In genomic region chr11:129828301-129828836, GRCh38 we compare ENCODE assay signal across 12 cellular contexts. TPM values are rescaled to one million over a fixed set of nuclear protein-coding genes. Genes with fewer than 3 reads are reported as not detected.
A peak's percentile ranks its signal among the peaks of the same experiment; 100 is the strongest.
DNase-seq lines count a peak whose midpoint lies in the region; ATAC-seq and TF ChIP-seq lines count a peak whose summit lies in the region.
"Had no signal": no experiment of that assay in that cellular context is flagged by ENCODE, and none has a peak within 500 bp of the region (broad histone marks: within the 10 kb centered on the region; RNA-seq: fewer than 3 reads in every experiment).

No MANE protein-coding gene starts in this region.

- peaks cover 0 to 4% of the 10 kb centered on the region in 2 donors for H3K36me3 Mint-ChIP-seq in CD14-positive monocyte
- H3K36me3 Mint-ChIP-seq in activated T-helper 17 cell treated with anti-CD3 and anti-CD28 coated beads, Interleukin-2, amount 50 U/mL, for 72 hours (ENCODE audit: low read depth) = no peaks in the 10 kb centered on the region

- H3K4me1 Mint-ChIP-seq in CD14-positive monocyte = peaks cover 15% of the 10 kb centered on the region
- no peaks in the 10 kb centered on the region for H3K4me1 Mint-ChIP-seq in activated T-helper 17 cell treated with anti-CD3 and anti-CD28 coated beads, Interleukin-2, amount 50 U/mL, for 72 hours

- no peak overlapping the region for H3K4me3 ChIP-seq in right lobe of liver
- H3K4me3 ChIP-seq: tibial nerve had no signal

- intact Hi-C loops in CD14-positive monocyte (cut with micrococcal nuclease) = no loop called here
- intact Hi-C loops in right lobe of liver (cut with DNase I) = no loop called here

- no peaks in the 10 kb centered on the region for H3K27me3 ChIP-seq in right lobe of liver
- H3K27me3 ChIP-seq: tibial nerve had no signal

- WGBS in right lobe of liver (ENCODE audit: insufficient coverage, low coverage, low lambda C conversion rate, missing lambda C conversion rate) = 10% methylated on average over 9 of the region's 9 CpGs

- H3K4me3 Mint-ChIP-seq in CD14-positive monocyte = peak overlapping the region; percentile 14 to 77
- peak overlapping the region; percentile 4 for H3K4me3 Mint-ChIP-seq in activated T-helper 17 cell treated with anti-CD3 and anti-CD28 coated beads, Interleukin-2, amount 50 U/mL, for 72 hours
- H3K4me3 Mint-ChIP-seq: activated naive CD4-positive, alpha-beta T cell treated with anti-CD3 and anti-CD28 coated beads for 36 hours had no signal

- peak; percentile 31 for TF ChIP-seq POLR2A in right lobe of liver (IDR thresholded peaks at IDR 0.05)

- peak overlapping the region; percentile 12 to 90 (median 83) for H3K27ac Mint-ChIP-seq in CD14-positive monocyte
- H3K27ac Mint-ChIP-seq in activated T-helper 17 cell treated with anti-CD3 and anti-CD28 coated beads, Interleukin-2, amount 50 U/mL, for 72 hours = no peak overlapping the region
- H3K27ac Mint-ChIP-seq: activated naive CD4-positive, alpha-beta T cell treated with anti-CD3 and anti-CD28 coated beads for 36 hours had no signal

- no peak for ATAC-seq in activated T-helper 17 cell treated with anti-CD3 and anti-CD28 coated beads, Interleukin-2, amount 50 U/mL, for 72 hours (replicated peaks)
- ATAC-seq in right lobe of liver (peak; percentile 87 to 91 (median 89)), HG03432 (IDR thresholded peaks at IDR 0.05; ENCODE audit: unreplicated experiment) (no peak), GM19455 (IDR thresholded peaks at IDR 0.05; ENCODE audit: unreplicated experiment) (no peak)

- TF ChIP-seq CTCF in CD14-positive monocyte (IDR thresholded peaks at IDR 0.05) (no peak), right lobe of liver (IDR thresholded peaks at IDR 0.05) (no peak)

- peaks cover 0 to 9% (median 2%) of the 10 kb centered on the region in 4 donors for H3K4me1 ChIP-seq in right lobe of liver
- H3K4me1 ChIP-seq: tibial nerve had no signal

- peaks cover 0 to 2% (median 0%) of the 10 kb centered on the region in 7 donors for H3K9me3 Mint-ChIP-seq in CD14-positive monocyte
- H3K9me3 Mint-ChIP-seq in activated T-helper 17 cell treated with anti-CD3 and anti-CD28 coated beads, Interleukin-2, amount 50 U/mL, for 72 hours = no peaks in the 10 kb centered on the region

- H3K27me3 Mint-ChIP-seq in CD14-positive monocyte (ENCODE audit: low read depth in 3 of 3) = peaks cover 0 to 7% (median 0%) of the 10 kb centered on the region in 3 donors
- H3K27me3 Mint-ChIP-seq in activated T-helper 17 cell treated with anti-CD3 and anti-CD28 coated beads, Interleukin-2, amount 50 U/mL, for 72 hours = no peaks in the 10 kb centered on the region

- no peaks in the 10 kb centered on the region for H3K36me3 ChIP-seq in right lobe of liver
- H3K36me3 ChIP-seq: tibial nerve had no signal

- DNase-seq in CD14-positive monocyte (ENCODE audit: low spot score) (no peak), NCI-H1417 treated with DMSO at 0.1 percent for 48 hours (lab: John Stamatoyannopoulos, UW) (peak; percentile 32), right lobe of liver (peak in 1 of 3 donors; percentile 40), Kasumi-1 (lab: John Stamatoyannopoulos, UW) (no peak)
- DNase-seq in activated CD4-positive, CD25-positive, alpha-beta regulatory T cell (lab: John Stamatoyannopoulos, UW) = no peak
- DNase-seq: activated naive CD4-positive, alpha-beta T cell treated with anti-CD3 and anti-CD28 coated beads for 36 hours; stimulated activated CD4-positive, alpha-beta T cell treated with anti-CD3 and anti-CD28 coated beads, Interleukin-4, amount 100 ng/mL, for 4 hours had no signal

- H3K9me3 ChIP-seq in right lobe of liver = no peaks in the 10 kb centered on the region

- H3K27ac ChIP-seq in right lobe of liver = peak overlapping the region; percentile 47 to 71 (median 64)
- H3K27ac ChIP-seq: tibial nerve had no signal

RNA-seq across cellular contexts. Expression of gene TMEM45B, which starts 12.7 kb away (rescaled TPM):
- 1 to 10 TPM in 1 of 2 donors, under 1 TPM in 1; 0.56 to 1.7 TPM for polyA plus RNA-seq in CD14-positive monocyte
- 1 to 10 TPM; 2.4 to 4.4 TPM for total RNA-seq in activated T-helper 17 cell treated with anti-CD3 and anti-CD28 coated beads, Interleukin-2, amount 50 U/mL, for 72 hours
- total RNA-seq in right lobe of liver = 100 to 1,000 TPM in 1 of 6 experiments, 10 to 100 TPM in 4, 1 to 10 TPM in 1; 10.0 to 126 (median 18.6) TPM
- total RNA-seq: tibial nerve had no signal
- polyA plus RNA-seq: neural cell had no signal

Comparison
In these comparisons a context has a peak if more than half of its experiments do, and no peak if none do; other contexts are left out.
1. ATAC-seq: peak in right lobe of liver (4 of 4); none in activated T-helper 17 cell treated with anti-CD3 and anti-CD28 coated beads, Interleukin-2, amount 50 U/mL, for 72 hours (single experiment), HG03432 (single experiment) and GM19455 (single experiment).